In the genomic region with DNA sequence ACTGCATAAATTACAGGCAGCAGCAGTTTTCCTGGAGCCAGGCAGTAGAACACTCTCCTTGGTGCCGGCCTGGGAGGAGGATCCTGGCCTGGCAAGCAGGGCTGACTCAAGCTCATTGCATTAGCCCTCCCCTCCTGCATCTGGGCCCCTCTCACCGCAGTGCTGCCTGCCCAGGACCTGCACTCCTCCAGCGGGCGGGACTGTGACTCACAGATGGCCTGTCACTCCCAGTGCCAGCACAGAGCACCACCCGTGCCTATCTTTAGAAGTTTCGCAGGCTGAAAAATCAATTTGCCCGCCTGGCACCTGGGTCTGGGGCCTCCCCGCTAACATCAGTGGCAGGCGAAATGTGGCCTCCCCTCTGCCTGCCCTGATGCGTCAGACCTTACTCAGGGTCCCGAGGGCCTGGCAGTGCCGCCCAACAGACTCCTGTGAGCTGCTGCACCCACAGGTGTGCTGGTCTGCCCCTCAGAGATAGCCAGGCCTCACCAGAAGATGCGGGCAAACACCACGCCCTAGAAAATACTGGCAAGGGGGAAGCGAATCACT, we compare ENCODE assay signal across 8 cellular contexts.
DNase-seq lines count a peak whose midpoint lies in the region; ATAC-seq lines count a peak whose summit lies in the region.

No MANE protein-coding gene starts in this region.

- H3K27ac Mint-ChIP-seq in naive thymus-derived CD8-positive, alpha-beta T cell, result no peak overlapping the region

- ATAC-seq in GM18868 (IDR thresholded peaks at IDR 0.05; ENCODE audit: unreplicated experiment), result no peak
- ATAC-seq in naive thymus-derived CD8-positive, alpha-beta T cell, result no peak
- ATAC-seq in HG03280 (IDR thresholded peaks at IDR 0.05; ENCODE audit: unreplicated experiment), result no peak

- peaks cover 0 to 1% (median 0%) of the 10 kb centered on the region in 4 donors for H3K4me1 Mint-ChIP-seq in naive thymus-derived CD8-positive, alpha-beta T cell

- H3K4me3 Mint-ChIP-seq in naive thymus-derived CD8-positive, alpha-beta T cell, result no peak overlapping the region

- H3K36me3 Mint-ChIP-seq in naive thymus-derived CD8-positive, alpha-beta T cell, result no peaks in the 10 kb centered on the region

- DNase-seq in Daoy (ENCODE audit: low read depth), result peak; percentile 94
- DNase-seq in NCI-H510A (lab: John Stamatoyannopoulos, UW), result peak; percentile 47
- no peak for DNase-seq in epithelial cell of prostate (ENCODE audit: low read depth, low spot score)
- DNase-seq in occipital lobe (lab: John Stamatoyannopoulos, UW), result peak; percentile 70
- DNase-seq in naive thymus-derived CD8-positive, alpha-beta T cell, result no peak
- no peak for DNase-seq in stimulated activated naive CD4-positive, alpha-beta T cell (lab: John Stamatoyannopoulos, UW)

- peaks cover 0 to 2% (median 0%) of the 10 kb centered on the region in 9 donors for H3K9me3 Mint-ChIP-seq in naive thymus-derived CD8-positive, alpha-beta T cell

- peak overlapping the region; percentile 61 for H3K27ac ChIP-seq in epithelial cell of prostate

- POLR2A ChIA-PET in naive thymus-derived CD8-positive, alpha-beta T cell (lab: Charles Lee), result no interaction called here

- H3K27me3 Mint-ChIP-seq in naive thymus-derived CD8-positive, alpha-beta T cell, result peaks cover 7 to 32% (median 10%) of the 10 kb centered on the region in 5 donors

Comparison
In these comparisons a context has a peak if more than half of its experiments do, and no peak if none do; other contexts are left out.
1. DNase-seq: peak in Daoy (single experiment), NCI-H510A (single experiment) and occipital lobe (single experiment); none in epithelial cell of prostate (single experiment), naive thymus-derived CD8-positive, alpha-beta T cell (0 of 10) and stimulated activated naive CD4-positive, alpha-beta T cell (0 of 6).